39 cellular contexts compared by ENCODE assay signal in the genomic region with DNA sequence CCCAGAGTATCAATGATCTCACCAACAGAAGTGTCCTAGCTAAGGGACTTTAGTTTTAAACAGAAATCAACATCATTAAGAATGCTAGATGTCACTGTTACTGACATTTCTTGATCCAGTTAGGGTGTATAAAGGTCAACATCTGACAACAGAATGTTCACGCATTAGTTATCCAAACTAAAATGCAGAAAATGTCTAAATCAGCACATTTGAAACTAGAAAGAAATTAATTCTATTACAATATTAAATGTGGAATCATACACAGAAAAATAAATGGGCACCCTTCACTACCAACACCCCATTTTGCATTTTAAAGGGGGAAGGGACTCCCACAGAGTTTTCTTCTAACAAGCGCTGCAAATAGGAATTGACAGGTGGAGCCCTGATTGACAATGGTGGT. TPM values are rescaled to one million over a fixed set of nuclear protein-coding genes. Genes with fewer than 3 reads are reported as not detected.
"Had no signal": no experiment of that assay in that cellular context is flagged by ENCODE, and none has a peak within 500 bp of the region (broad histone marks: within the 10 kb centered on the region; RNA-seq: fewer than 3 reads in every experiment).

No MANE protein-coding gene starts in this region.

- H3K4me1 Mint-ChIP-seq: activated naive CD4-positive, alpha-beta T cell treated with anti-CD3 and anti-CD28 coated beads, Interleukin-2, amount 10 ng/mL, durations not matched to agents 7 days and 5 days; activated naive CD4-positive, alpha-beta T cell treated with anti-CD3 and anti-CD28 coated beads, Interleukin-2, amount 50 U/mL, for 24 hours; activated naive CD8-positive, alpha-beta T cell treated with anti-CD3 and anti-CD28 coated beads for 36 hours; activated naive CD8-positive, alpha-beta T cell treated with anti-CD3 and anti-CD28 coated beads, Interleukin-2, amount 10 ng/mL, durations not matched to agents 7 days and 5 days; activated naive CD8-positive, alpha-beta T cell treated with anti-CD3 and anti-CD28 coated beads, Interleukin-2, amount 50 U/mL, for 24 hours; activated T-helper 17 cell treated with anti-CD3 and anti-CD28 coated beads, Interleukin-2, amount 50 U/mL, for 72 hours; central memory CD8-positive, alpha-beta T cell had no signal

- H3K36me3 Mint-ChIP-seq: activated naive CD4-positive, alpha-beta T cell treated with anti-CD3 and anti-CD28 coated beads, Interleukin-2, amount 10 ng/mL, durations not matched to agents 7 days and 5 days; activated naive CD4-positive, alpha-beta T cell treated with anti-CD3 and anti-CD28 coated beads, Interleukin-2, amount 50 U/mL, for 24 hours; activated naive CD4-positive, alpha-beta T cell treated with anti-CD3 and anti-CD28 coated beads, Interleukin-2, amount 50 U/mL, for 72 hours; activated naive CD8-positive, alpha-beta T cell; activated naive CD8-positive, alpha-beta T cell treated with anti-CD3 and anti-CD28 coated beads for 36 hours; activated naive CD8-positive, alpha-beta T cell treated with anti-CD3 and anti-CD28 coated beads, Interleukin-2, amount 10 ng/mL, durations not matched to agents 7 days and 5 days had no signal

- H3K4me3 ChIP-seq: adrenal gland, ascending aorta, body of pancreas, breast epithelium, cardiac muscle cell had no signal

- H3K27me3 Mint-ChIP-seq: activated naive CD4-positive, alpha-beta T cell treated with anti-CD3 and anti-CD28 coated beads, Interleukin-2, amount 10 ng/mL, durations not matched to agents 7 days and 5 days; activated naive CD4-positive, alpha-beta T cell treated with anti-CD3 and anti-CD28 coated beads, Interleukin-2, amount 50 U/mL, for 24 hours; activated naive CD8-positive, alpha-beta T cell; activated naive CD8-positive, alpha-beta T cell treated with anti-CD3 and anti-CD28 coated beads for 36 hours; activated naive CD8-positive, alpha-beta T cell treated with anti-CD3 and anti-CD28 coated beads, Interleukin-2, amount 10 ng/mL, durations not matched to agents 7 days and 5 days; activated naive CD8-positive, alpha-beta T cell treated with anti-CD3 and anti-CD28 coated beads, Interleukin-2, amount 50 U/mL, for 24 hours; activated T-helper 17 cell treated with anti-CD3 and anti-CD28 coated beads, Interleukin-2, amount 50 U/mL, for 72 hours; brain; central memory CD8-positive, alpha-beta T cell had no signal

- FAIRE-seq: astrocyte, bronchial epithelial cell had no signal

- H3K4me1 ChIP-seq: adrenal gland, ascending aorta, body of pancreas, breast epithelium had no signal

- H3K9me3 ChIP-seq: adrenal gland, ascending aorta, body of pancreas, breast epithelium had no signal

- H3K27ac Mint-ChIP-seq: activated naive CD4-positive, alpha-beta T cell treated with anti-CD3 and anti-CD28 coated beads for 36 hours; activated naive CD4-positive, alpha-beta T cell treated with anti-CD3 and anti-CD28 coated beads, Interleukin-2, amount 10 ng/mL, durations not matched to agents 7 days and 5 days; activated naive CD4-positive, alpha-beta T cell treated with anti-CD3 and anti-CD28 coated beads, Interleukin-2, amount 50 U/mL, for 24 hours; activated naive CD4-positive, alpha-beta T cell treated with anti-CD3 and anti-CD28 coated beads, Interleukin-2, amount 50 U/mL, for 72 hours; activated naive CD8-positive, alpha-beta T cell; activated naive CD8-positive, alpha-beta T cell treated with anti-CD3 and anti-CD28 coated beads for 36 hours; activated naive CD8-positive, alpha-beta T cell treated with anti-CD3 and anti-CD28 coated beads, Interleukin-2, amount 10 ng/mL, durations not matched to agents 7 days and 5 days; activated naive CD8-positive, alpha-beta T cell treated with anti-CD3 and anti-CD28 coated beads, Interleukin-2, amount 50 U/mL, for 24 hours; activated T-cell treated with anti-CD3 and anti-CD28 coated beads, Interleukin-2, amount 50 U/mL, for 72 hours; activated T-helper 1 cell treated with anti-CD3 and anti-CD28 coated beads, Interleukin-12 subunit alpha, Interleukin-12 subunit beta, Interleukin-2, Interleukin-4 antibody, amounts not matched to agents 30 ng/mL and 10 ng/mL and 1 ng/mL, durations not matched to agents 14 hours and 24 hours and 36 hours; activated T-helper 17 cell treated with anti-CD3 and anti-CD28 coated beads, Interleukin-2, amount 50 U/mL, for 72 hours; activated T-helper 2 cell treated with anti-CD3 and anti-CD28 coated beads, Interferon-gamma antibody, Interleukin-2, Interleukin-4, amounts not matched to agents 10 μg/mL and 5 μg/mL and 100 μg/mL, durations not matched to agents 14 hours and 24 hours and 36 hours; brain had no signal

- H3K4me3 Mint-ChIP-seq: activated naive CD4-positive, alpha-beta T cell treated with anti-CD3 and anti-CD28 coated beads for 36 hours; activated naive CD4-positive, alpha-beta T cell treated with anti-CD3 and anti-CD28 coated beads, Interleukin-2, amount 10 ng/mL, durations not matched to agents 7 days and 5 days; activated naive CD4-positive, alpha-beta T cell treated with anti-CD3 and anti-CD28 coated beads, Interleukin-2, amount 50 U/mL, for 24 hours; activated naive CD8-positive, alpha-beta T cell; activated naive CD8-positive, alpha-beta T cell treated with anti-CD3 and anti-CD28 coated beads for 36 hours; activated naive CD8-positive, alpha-beta T cell treated with anti-CD3 and anti-CD28 coated beads, Interleukin-2, amount 10 ng/mL, durations not matched to agents 7 days and 5 days; activated naive CD8-positive, alpha-beta T cell treated with anti-CD3 and anti-CD28 coated beads, Interleukin-2, amount 50 U/mL, for 24 hours; activated T-cell treated with anti-CD3 and anti-CD28 coated beads, Interleukin-2, amount 50 U/mL, for 4 hours; activated T-cell treated with anti-CD3 and anti-CD28 coated beads, Interleukin-2, amount 50 U/mL, for 72 hours; activated T-helper 1 cell treated with anti-CD3 and anti-CD28 coated beads, Interleukin-12 subunit alpha, Interleukin-12 subunit beta, Interleukin-2, Interleukin-4 antibody, amounts not matched to agents 30 ng/mL and 10 ng/mL and 1 ng/mL, durations not matched to agents 14 hours and 24 hours and 36 hours; activated T-helper 17 cell treated with anti-CD3 and anti-CD28 coated beads, Interleukin-2, amount 50 U/mL, for 72 hours; brain; central memory CD8-positive, alpha-beta T cell had no signal

- DNase-seq: activated effector memory CD4-positive, alpha-beta T cell treated with anti-CD3 and anti-CD28 coated beads, Interleukin-2, amount 50 U/mL, for 16 hours; activated effector memory CD4-positive, alpha-beta T cell treated with Interleukin-2 at 50 U/mL for 16 hours; activated gamma-delta T cell; activated gamma-delta T cell treated with Interleukin-2 at 50 U/mL for 16 hours; activated naive CD4-positive, alpha-beta T cell; activated naive CD4-positive, alpha-beta T cell treated with anti-CD3 and anti-CD28 coated beads for 36 hours; activated naive CD4-positive, alpha-beta T cell treated with anti-CD3 and anti-CD28 coated beads, Interleukin-2, amount 10 ng/mL, durations not matched to agents 7 days and 5 days; activated naive CD4-positive, alpha-beta T cell treated with anti-CD3 and anti-CD28 coated beads, Interleukin-2, amount 50 U/mL, for 16 hours; activated naive CD4-positive, alpha-beta T cell treated with Interleukin-2 at 50 U/mL for 16 hours; activated naive CD8-positive, alpha-beta T cell treated with anti-CD3 and anti-CD28 coated beads for 36 hours; activated naive CD8-positive, alpha-beta T cell treated with anti-CD3 and anti-CD28 coated beads, Interleukin-2, amount 10 ng/mL, durations not matched to agents 7 days and 5 days; activated naive CD8-positive, alpha-beta T cell treated with anti-CD3 and anti-CD28 coated beads, Interleukin-2, amount 50 U/mL, for 24 hours; activated T-cell treated with anti-CD3 and anti-CD28 coated beads, Interleukin-2, amount 50 U/mL, for 1 hour; activated T-cell treated with anti-CD3 and anti-CD28 coated beads, Interleukin-2, amount 50 U/mL, for 4 hours; activated T-cell treated with anti-CD3 and anti-CD28 coated beads, Interleukin-2, amount 50 U/mL, for 48 hours; activated T-cell treated with anti-CD3 and anti-CD28 coated beads, Interleukin-2, amount 50 U/mL, for 72 hours; adrenal gland; amniotic stem cell; amygdala; anterior cingulate cortex; aorta; body of pancreas; brain microvascular endothelial cell; caudate nucleus; central memory CD4-positive, alpha-beta T cell; cerebellar nuclear complex had no signal

- H3K27me3 ChIP-seq: adrenal gland, ascending aorta, body of pancreas, brain microvascular endothelial cell, breast epithelium, cardiac muscle cell had no signal

- H3K9me3 Mint-ChIP-seq: brain had no signal

- H3K36me3 ChIP-seq: adrenal gland, ascending aorta, brain microvascular endothelial cell, breast epithelium, cardiac muscle cell had no signal

- H3K27ac ChIP-seq: adrenal gland, ascending aorta, body of pancreas, brain microvascular endothelial cell, breast epithelium, cardiac muscle cell had no signal

- ATAC-seq: activated naive CD4-positive, alpha-beta T cell treated with anti-CD3 and anti-CD28 coated beads, Interleukin-2, amount 50 U/mL, for 72 hours; activated naive CD8-positive, alpha-beta T cell treated with anti-CD3 and anti-CD28 coated beads, Interleukin-2, amount 50 U/mL, for 24 hours; activated T-cell treated with anti-CD3 and anti-CD28 coated beads, Interleukin-2, amount 50 U/mL, for 4 hours; activated T-cell treated with anti-CD3 and anti-CD28 coated beads, Interleukin-2, amount 50 U/mL, for 72 hours; activated T-helper 17 cell treated with anti-CD3 and anti-CD28 coated beads, Interleukin-2, amount 50 U/mL, for 72 hours; body of pancreas had no signal

RNA-seq across cellular contexts. Expression of gene ELAVL2, which starts 24.5 kb away (rescaled TPM):
- total RNA-seq: activated naive CD4-positive, alpha-beta T cell treated with anti-CD3 and anti-CD28 coated beads for 36 hours; activated naive CD4-positive, alpha-beta T cell treated with anti-CD3 and anti-CD28 coated beads, Interleukin-2, amount 50 U/mL, for 72 hours; activated naive CD8-positive, alpha-beta T cell treated with anti-CD3 and anti-CD28 coated beads for 36 hours; activated naive CD8-positive, alpha-beta T cell treated with anti-CD3 and anti-CD28 coated beads, Interleukin-2, amount 10 ng/mL, durations not matched to agents 7 days and 5 days; activated T-cell treated with anti-CD3 and anti-CD28 coated beads, Interleukin-2, amount 50 U/mL, for 4 hours; activated T-cell treated with anti-CD3 and anti-CD28 coated beads, Interleukin-2, amount 50 U/mL, for 72 hours; activated T-helper 1 cell treated with anti-CD3 and anti-CD28 coated beads, Interleukin-12 subunit alpha, Interleukin-12 subunit beta, Interleukin-2, Interleukin-4 antibody, amounts not matched to agents 30 ng/mL and 10 ng/mL and 1 ng/mL, durations not matched to agents 14 hours and 24 hours and 36 hours; activated T-helper 17 cell treated with anti-CD3 and anti-CD28 coated beads, Interleukin-2, amount 50 U/mL, for 72 hours; activated T-helper 2 cell treated with anti-CD3 and anti-CD28 coated beads, Interferon-gamma antibody, Interleukin-2, Interleukin-4, amounts not matched to agents 10 μg/mL and 5 μg/mL and 100 μg/mL, durations not matched to agents 14 hours and 24 hours and 36 hours; ascending aorta; body of pancreas had no signal
- polyA plus RNA-seq: aorta had no signal
